ENCODE assay signal across 15 cellular contexts in the genomic region with DNA sequence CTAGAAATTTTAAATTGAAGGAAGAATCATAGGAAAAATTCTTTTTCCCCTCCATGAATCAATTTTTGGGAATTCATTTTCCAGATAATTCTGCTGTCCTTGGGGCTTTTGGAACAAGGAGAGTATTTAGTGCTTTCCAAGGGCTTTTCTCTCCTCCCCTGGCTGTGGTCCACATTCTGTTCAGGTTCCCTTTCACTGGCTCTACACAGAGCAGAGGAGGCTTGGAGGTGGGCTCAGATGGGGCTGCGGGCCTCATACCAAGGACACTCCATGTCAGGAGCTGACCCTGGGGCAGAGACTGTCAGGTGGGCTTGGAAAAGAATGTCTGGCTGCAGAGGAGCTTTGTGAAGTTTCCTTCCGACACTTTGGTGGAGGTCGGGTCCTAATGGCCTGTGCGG.
"Had no signal": no experiment of that assay in that cellular context is flagged by ENCODE, and none has a peak within 500 bp of the region (broad histone marks: within the 10 kb centered on the region; RNA-seq: fewer than 3 reads in every experiment).

No MANE protein-coding gene starts in this region.

- H3K4me3 ChIP-seq: cardiac muscle cell, spleen had no signal

- H3K27me3 ChIP-seq: cardiac muscle cell, spleen had no signal

- DNase-seq: activated CD4-positive, alpha-beta T cell treated with anti-CD3 and anti-CD28 coated beads for 36 hours; activated CD4-positive, alpha-beta T cell treated with anti-CD3 and anti-CD28 coated beads, Interleukin-2, amount 50 U/mL, for 48 hours; activated naive CD4-positive, alpha-beta T cell; activated naive CD8-positive, alpha-beta T cell treated with anti-CD3 and anti-CD28 coated beads for 36 hours; amniotic stem cell; foreskin fibroblast; glutamatergic neuron; naive thymus-derived CD8-positive, alpha-beta T cell; spleen; stimulated activated CD4-positive, alpha-beta T cell treated with anti-CD3 and anti-CD28 coated beads, Interleukin-4, amount 100 ng/mL, for 4 hours; T-helper 17 cell had no signal

- H3K36me3 ChIP-seq: cardiac muscle cell, spleen had no signal

- H3K9me3 ChIP-seq: spleen had no signal

- H3K27ac ChIP-seq: cardiac muscle cell, epithelial cell of prostate had no signal

- ATAC-seq: activated CD4-positive, alpha-beta T cell treated with anti-CD3 and anti-CD28 coated beads for 36 hours; naive thymus-derived CD8-positive, alpha-beta T cell; stimulated activated memory B cell treated with anti-CD40 and anti-IgM and Interleukin-4, amounts not matched to agents 10 μg/mL and 1 μg/mL and 100 μg/mL, for 72 hours; T-helper 17 cell; WTC11 had no signal
